8 cellular contexts compared by ENCODE assay signal in genomic region chr7:2521952-2522591, GRCh38. TPM values are rescaled to one million over a fixed set of nuclear protein-coding genes. Genes with fewer than 3 reads are reported as not detected.
DNase-seq lines count a peak whose midpoint lies in the region; ATAC-seq and TF ChIP-seq lines count a peak whose summit lies in the region.

No MANE protein-coding gene starts in this region.

- H3K36me3 ChIP-seq in kidney epithelial cell (ENCODE audit: control insufficient read depth, insufficient read depth, low read length), result no peaks in the 10 kb centered on the region

- H3K27ac ChIP-seq in RWPE1, result peak overlapping the region; percentile 100

- peaks cover 0 to 6% of the 10 kb centered on the region in 2 donors for H3K36me3 Mint-ChIP-seq in activated naive CD4-positive, alpha-beta T cell treated with anti-CD3 and anti-CD28 coated beads, Interleukin-2, amount 50 U/mL, for 72 hours

- DNase-seq in GM12865 (ENCODE audit: low read depth), result peak; percentile 52
- no peak for DNase-seq in RWPE1 (ENCODE audit: low spot score)
- DNase-seq in activated naive CD4-positive, alpha-beta T cell treated with anti-CD3 and anti-CD28 coated beads, Interleukin-2, amount 50 U/mL, for 72 hours (ENCODE audit: low spot score in 2 of 2), result peak; percentile 58 to 85
- no peak for DNase-seq in kidney epithelial cell (ENCODE audit: low read depth)
- peak in 2 of 3 donors; percentile 47 to 51 for DNase-seq in stimulated activated CD4-positive, alpha-beta T cell treated with anti-CD3 and anti-CD28 coated beads, TNF-alpha, amount 100 ng/mL, for 1 hour (ENCODE audit: low read depth in 3 of 3, low spot score in 1 of 3)
- no peak for DNase-seq in DMS153 (lab: John Stamatoyannopoulos, UW)
- DNase-seq in NCI-H774 (lab: John Stamatoyannopoulos, UW), result no peak

- no peak for TF ChIP-seq CTCF in GM12865 (IDR thresholded peaks at IDR 0.05; ENCODE audit: insufficient read depth, low read depth, low read length, missing control alignments)
- no peak for TF ChIP-seq CTCF in RWPE1 (conservative IDR thresholded peaks at IDR 0.05; ENCODE audit: low read depth)
- no peak for TF ChIP-seq CTCF in kidney epithelial cell (IDR thresholded peaks at IDR 0.05; ENCODE audit: insufficient read depth, low read length, poor library complexity, severe bottlenecking)

- H3K9me3 Mint-ChIP-seq in activated naive CD4-positive, alpha-beta T cell treated with anti-CD3 and anti-CD28 coated beads, Interleukin-2, amount 50 U/mL, for 72 hours, result no peaks in the 10 kb centered on the region

- H3K4me3 ChIP-seq in GM12865 (ENCODE audit: low read depth, low read length), result no peak overlapping the region
- H3K4me3 ChIP-seq in kidney epithelial cell (ENCODE audit: low read depth, low read length), result peak overlapping the region; percentile 71

- POLR2A ChIA-PET in RWPE1 (lab: Yijun Ruan, JAX; ENCODE audit: low non-redundant PET), result no interaction called here

- H3K27ac Mint-ChIP-seq in activated naive CD4-positive, alpha-beta T cell treated with anti-CD3 and anti-CD28 coated beads, Interleukin-2, amount 50 U/mL, for 72 hours, result peak overlapping the region; percentile 4 to 72

- H3K27me3 ChIP-seq in kidney epithelial cell (ENCODE audit: control insufficient read depth, insufficient read depth, low read length), result no peaks in the 10 kb centered on the region

- CTCF ChIA-PET in RWPE1 (lab: Yijun Ruan, JAX), result no interaction called here

- peak; percentile 35 to 74 for ATAC-seq in activated naive CD4-positive, alpha-beta T cell treated with anti-CD3 and anti-CD28 coated beads, Interleukin-2, amount 50 U/mL, for 72 hours
- no peak for ATAC-seq in GM19455 (IDR thresholded peaks at IDR 0.05; ENCODE audit: unreplicated experiment)

RNA-seq across cellular contexts. Expression of gene LFNG, which starts 2.5 kb away (rescaled TPM):
- total RNA-seq in activated naive CD4-positive, alpha-beta T cell treated with anti-CD3 and anti-CD28 coated beads, Interleukin-2, amount 50 U/mL, for 72 hours, result 10 to 100 TPM; 17.8 to 21.1 TPM
- total RNA-seq in kidney epithelial cell, result 36.6 and 39.7 TPM in 2 replicates

RNA-seq across cellular contexts. Expression of gene BRAT1, which starts 33.3 kb away (rescaled TPM):
- total RNA-seq in activated naive CD4-positive, alpha-beta T cell treated with anti-CD3 and anti-CD28 coated beads, Interleukin-2, amount 50 U/mL, for 72 hours, result 10 to 100 TPM; 26.5 to 37.5 TPM
- 40.1 TPM in 2 replicates for total RNA-seq in kidney epithelial cell

RNA-seq across cellular contexts. Expression of gene IQCE, which starts 36.7 kb away (rescaled TPM):
- total RNA-seq in activated naive CD4-positive, alpha-beta T cell treated with anti-CD3 and anti-CD28 coated beads, Interleukin-2, amount 50 U/mL, for 72 hours, result 1 to 10 TPM; 7.3 to 9.5 TPM
- total RNA-seq in kidney epithelial cell, result 18.0 and 20.0 TPM in 2 replicates

RNA-seq across cellular contexts. Expression of gene GRIFIN, which starts 45.9 kb away (rescaled TPM):
- total RNA-seq in activated naive CD4-positive, alpha-beta T cell treated with anti-CD3 and anti-CD28 coated beads, Interleukin-2, amount 50 U/mL, for 72 hours, result not detected
- total RNA-seq in kidney epithelial cell, result not detected in 2 replicates

Comparison
In these comparisons a context has a peak if more than half of its experiments do, and no peak if none do; other contexts are left out.
1. DNase-seq: peak in GM12865 (single experiment), activated naive CD4-positive, alpha-beta T cell treated with anti-CD3 and anti-CD28 coated beads, Interleukin-2, amount 50 U/mL, for 72 hours (2 of 2) and stimulated activated CD4-positive, alpha-beta T cell treated with anti-CD3 and anti-CD28 coated beads, TNF-alpha, amount 100 ng/mL, for 1 hour (2 of 3); none in RWPE1 (single experiment), kidney epithelial cell (single experiment), DMS153 (single experiment) and NCI-H774 (single experiment).